ENCODE assay signal across 1 cellular context in genomic region chr15:41568350-41569017, GRCh38.
TF ChIP-seq lines count a peak whose summit lies in the region.

No MANE protein-coding gene starts in this region.

TF ChIP-seq in HepG2, 621 proteins besides CTCF, POLR2A, EP300 and RAD21 (continues in another document):
- TF ChIP-seq NFKBIZ (CRISPR knock-in tag; IDR thresholded peaks at IDR 0.05) (0 out of 2 replicates have a peak, but pooled peaks have one; percentile 60), PATZ1 (CRISPR knock-in tag; IDR thresholded peaks at IDR 0.05) (peak; percentile 98), PRMT3 (CRISPR knock-in tag; IDR thresholded peaks at IDR 0.05; ENCODE audit: borderline replicate concordance, low read depth) (no peak), ZNF562 (CRISPR knock-in tag; IDR thresholded peaks at IDR 0.05; ENCODE audit: borderline replicate concordance) (no peak), ZHX2 (IDR thresholded peaks at IDR 0.05; ENCODE audit: low read depth) (peak; percentile 68; the same call in 1 of the 2 replicates), ZHX2 (CRISPR knock-in tag; IDR thresholded peaks at IDR 0.05; ENCODE audit: borderline replicate concordance) (no peak), ZNF143 (CRISPR knock-in tag; IDR thresholded peaks at IDR 0.05) (peak; percentile 53; the same call in 1 of the 2 replicates), ZNF251 (CRISPR knock-in tag; IDR thresholded peaks at IDR 0.05) (no peak), CBX2 (IDR thresholded peaks at IDR 0.05; ENCODE audit: low read depth, low read length) (no peak), CBX2 (CRISPR knock-in tag; IDR thresholded peaks at IDR 0.05; ENCODE audit: low read depth) (no peak), RAD51 (IDR thresholded peaks at IDR 0.05; ENCODE audit: borderline replicate concordance) (no peak), TAF1 (CRISPR knock-in tag; IDR thresholded peaks at IDR 0.05) (no peak; the same call in 1 of the 2 replicates), HMGXB4 (CRISPR knock-in tag; IDR thresholded peaks at IDR 0.05; ENCODE audit: borderline replicate concordance in 1 of 2, low read depth in 1 of 2) (peak; percentile 28 to 81; a peak in 2 of 4 replicates), ZNF616 (CRISPR knock-in tag; IDR thresholded peaks at IDR 0.05; ENCODE audit: low read depth) (no peak), ZNF709 (CRISPR knock-in tag; IDR thresholded peaks at IDR 0.05) (peak; percentile 73; the same call in 1 of the 2 replicates), ZNF652 (CRISPR knock-in tag; IDR thresholded peaks at IDR 0.05; ENCODE audit: borderline replicate concordance, low read depth) (peak; percentile 46; the same call in 1 of the 2 replicates), KLF12 (CRISPR knock-in tag; IDR thresholded peaks at IDR 0.05; ENCODE audit: borderline replicate concordance) (peak; percentile 77; the same call in 1 of the 2 replicates), SMAD3 (CRISPR knock-in tag; IDR thresholded peaks at IDR 0.05) (peak; percentile 85; the same call in 1 of the 2 replicates), ZNF615 (CRISPR knock-in tag; IDR thresholded peaks at IDR 0.05; ENCODE audit: borderline replicate concordance) (0 out of 2 replicates have a peak, but pooled peaks have one; percentile 37), PAX8 (CRISPR knock-in tag; IDR thresholded peaks at IDR 0.05; ENCODE audit: borderline replicate concordance) (no peak), PPARG (CRISPR knock-in tag; conservative IDR thresholded peaks at IDR 0.05) (peak; percentile 75; the same call in 1 of the 2 replicates), ZFX (CRISPR knock-in tag; IDR thresholded peaks at IDR 0.05; ENCODE audit: low read depth) (peak; percentile 55), ZMAT5 (CRISPR knock-in tag; IDR thresholded peaks at IDR 0.05; ENCODE audit: borderline replicate concordance, low read depth) (no peak), ATAD3A (CRISPR knock-in tag; IDR thresholded peaks at IDR 0.05) (no peak), KLF11 (CRISPR knock-in tag; IDR thresholded peaks at IDR 0.05) (0 out of 2 replicates have a peak, but pooled peaks have one; percentile 20), ZNF598 (CRISPR knock-in tag; IDR thresholded peaks at IDR 0.05; ENCODE audit: borderline replicate concordance) (0 out of 2 replicates have a peak, but pooled peaks have one; percentile 25), KAT2B (IDR thresholded peaks at IDR 0.05; ENCODE audit: borderline replicate concordance, low read depth, low read length) (no peak), HNF1B (CRISPR knock-in tag; IDR thresholded peaks at IDR 0.05) (peak; percentile 90), SMC3 (IDR thresholded peaks at IDR 0.05; ENCODE audit: low read length) (peak; percentile 42; the same call in 1 of the 2 replicates), NFE2L1 (CRISPR knock-in tag; IDR thresholded peaks at IDR 0.05; ENCODE audit: borderline replicate concordance) (no peak), MAFF (IDR thresholded peaks at IDR 0.05; ENCODE audit: low read depth, low read length) (no peak), CEBPZ (IDR thresholded peaks at IDR 0.05; ENCODE audit: low read length) (no peak), ASH2L (IDR thresholded peaks at IDR 0.05; ENCODE audit: insufficient read length, low read depth, low read length) (peak; percentile 95), ZBTB2 (CRISPR knock-in tag; IDR thresholded peaks at IDR 0.05; ENCODE audit: low read depth) (no peak), RELA (CRISPR knock-in tag; IDR thresholded peaks at IDR 0.05) (no peak), GATA4 (IDR thresholded peaks at IDR 0.05; ENCODE audit: borderline replicate concordance, low read depth) (peak; percentile 77; the same call in 1 of the 2 replicates), SAFB2 (CRISPR knock-in tag; IDR thresholded peaks at IDR 0.05; ENCODE audit: borderline replicate concordance, low read depth) (no peak), MXI1 (IDR thresholded peaks at IDR 0.05; ENCODE audit: borderline replicate concordance, low read depth, low read length) (peak; percentile 57; the same call in 1 of the 3 replicates), HOXA9 (CRISPR knock-in tag; IDR thresholded peaks at IDR 0.05; ENCODE audit: borderline replicate concordance) (no peak), SCMH1 (CRISPR knock-in tag; IDR thresholded peaks at IDR 0.05; ENCODE audit: borderline replicate concordance) (no peak), DMAP1 (CRISPR knock-in tag; IDR thresholded peaks at IDR 0.05) (peak; percentile 76; the same call in 1 of the 2 replicates), HOXD1 (CRISPR knock-in tag; IDR thresholded peaks at IDR 0.05) (peak; percentile 41; the same call in 1 of the 2 replicates), MXD3 (CRISPR knock-in tag; IDR thresholded peaks at IDR 0.05) (0 out of 2 replicates have a peak, but pooled peaks have one; percentile 29), ZKSCAN8 (CRISPR knock-in tag; IDR thresholded peaks at IDR 0.05; ENCODE audit: borderline replicate concordance) (peak; percentile 86)
